ENCODE assay signal across 15 cellular contexts in the genomic region with DNA sequence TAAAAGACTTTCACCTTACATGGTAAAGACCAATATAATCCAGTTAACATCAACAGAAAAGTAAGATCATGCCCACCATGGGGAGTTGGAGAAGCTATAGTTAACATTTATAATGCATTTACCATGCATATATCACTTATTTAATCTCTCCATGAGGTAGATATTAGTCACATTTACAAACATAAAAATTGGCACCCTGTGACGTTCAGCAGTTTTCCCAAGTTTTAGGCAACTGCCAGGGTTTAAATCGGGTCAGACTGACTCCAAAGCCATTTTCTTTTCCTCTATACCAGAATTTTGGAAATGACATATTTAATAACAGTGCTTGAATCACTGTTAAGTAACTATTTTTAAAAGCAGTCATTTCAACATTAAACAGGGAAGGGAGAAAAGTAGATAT.
"Had no signal": no experiment of that assay in that cellular context is flagged by ENCODE, and none has a peak within 500 bp of the region (broad histone marks: within the 10 kb centered on the region; RNA-seq: fewer than 3 reads in every experiment).

No MANE protein-coding gene starts in this region.

- H3K4me3 ChIP-seq: colonic mucosa, spleen, upper lobe of right lung had no signal

- H3K27me3 Mint-ChIP-seq: activated CD8-positive, alpha-beta T cell treated with anti-CD3 and anti-CD28 coated beads for 36 hours; activated naive CD8-positive, alpha-beta T cell treated with anti-CD3 and anti-CD28 coated beads, Interleukin-2, amount 10 ng/mL, durations not matched to agents 7 days and 5 days; naive thymus-derived CD4-positive, alpha-beta T cell had no signal

- H3K9me3 ChIP-seq: colonic mucosa, spleen, upper lobe of right lung had no signal

- H3K27ac ChIP-seq: colonic mucosa, spleen, upper lobe of right lung had no signal

- ATAC-seq: activated CD8-positive, alpha-beta T cell treated with anti-CD3 and anti-CD28 coated beads for 36 hours; activated T-cell treated with anti-CD3 and anti-CD28 coated beads, Interleukin-2, amount 50 U/mL, for 72 hours; naive thymus-derived CD4-positive, alpha-beta T cell; right cardiac atrium; upper lobe of right lung had no signal

- H3K4me3 Mint-ChIP-seq: activated CD8-positive, alpha-beta T cell treated with anti-CD3 and anti-CD28 coated beads for 36 hours; activated naive CD8-positive, alpha-beta T cell treated with anti-CD3 and anti-CD28 coated beads, Interleukin-2, amount 10 ng/mL, durations not matched to agents 7 days and 5 days; activated T-cell treated with anti-CD3 and anti-CD28 coated beads, Interleukin-2, amount 50 U/mL, for 72 hours; naive thymus-derived CD4-positive, alpha-beta T cell had no signal

- DNase-seq: activated CD4-positive, alpha-beta T cell treated with anti-CD3 and anti-CD28 coated beads for 4 hours; activated CD8-positive, alpha-beta memory T cell treated with anti-CD3 and anti-CD28 coated beads, Interleukin-2, amount 50 U/mL, for 4 hours; activated CD8-positive, alpha-beta T cell treated with anti-CD3 and anti-CD28 coated beads for 36 hours; activated gamma-delta T cell treated with Interleukin-2 at 50 U/mL for 16 hours; activated naive CD8-positive, alpha-beta T cell treated with anti-CD3 and anti-CD28 coated beads, Interleukin-2, amount 10 ng/mL, durations not matched to agents 7 days and 5 days; activated T-cell treated with anti-CD3 and anti-CD28 coated beads, Interleukin-2, amount 50 U/mL, for 72 hours; anterior cingulate cortex; colonic mucosa; effector CD4-positive, alpha-beta T cell; naive thymus-derived CD4-positive, alpha-beta T cell; right cardiac atrium; spleen; stimulated activated CD4-positive, alpha-beta T cell treated with anti-CD3 and anti-CD28 coated beads, Interleukin-1b, Interleukin-23, amount 100 ng/mL, for 48 hours; stimulated activated naive CD4-positive, alpha-beta T cell; upper lobe of right lung had no signal

- H3K4me1 ChIP-seq: colonic mucosa, spleen, upper lobe of right lung had no signal

- H3K27me3 ChIP-seq: colonic mucosa, spleen, upper lobe of right lung had no signal

- H3K36me3 ChIP-seq: colonic mucosa had no signal

- H3K27ac Mint-ChIP-seq: activated CD8-positive, alpha-beta T cell treated with anti-CD3 and anti-CD28 coated beads for 36 hours; activated naive CD8-positive, alpha-beta T cell treated with anti-CD3 and anti-CD28 coated beads, Interleukin-2, amount 10 ng/mL, durations not matched to agents 7 days and 5 days; activated T-cell treated with anti-CD3 and anti-CD28 coated beads, Interleukin-2, amount 50 U/mL, for 72 hours; naive thymus-derived CD4-positive, alpha-beta T cell had no signal
